17 cellular contexts compared by ENCODE assay signal in genomic region chrY:19427736-19428536, GRCh38.
"Had no signal": no experiment of that assay in that cellular context is flagged by ENCODE, and none has a peak within 500 bp of the region (broad histone marks: within the 10 kb centered on the region; RNA-seq: fewer than 3 reads in every experiment).

No MANE protein-coding gene starts in this region.

- H3K27me3 ChIP-seq: right atrium auricular region, testis, transverse colon had no signal

- H3K36me3 ChIP-seq: esophagus muscularis mucosa, right atrium auricular region, transverse colon had no signal

- ATAC-seq: left lobe of liver; natural killer cell; stimulated activated naive B cell treated with anti-CD40 and anti-IgM and Interleukin-4, amounts not matched to agents 10 μg/mL and 1 μg/mL and 100 μg/mL, for 72 hours; stimulated activated naive CD8-positive, alpha-beta T cell treated with anti-CD3 and anti-CD28 coated beads, Interleukin-15, amount 100 ng/mL, for 72 hours had no signal

- H3K27ac ChIP-seq: dorsolateral prefrontal cortex, esophagus muscularis mucosa, right atrium auricular region, testis, transverse colon had no signal

- H3K4me3 ChIP-seq: dorsolateral prefrontal cortex, esophagus muscularis mucosa, right atrium auricular region, testis, transverse colon had no signal

- H3K9me3 ChIP-seq: esophagus muscularis mucosa, right atrium auricular region, testis, transverse colon had no signal

- H3K4me1 ChIP-seq: esophagus muscularis mucosa, right atrium auricular region, testis, transverse colon had no signal

- DNase-seq: cortex of kidney; dorsolateral prefrontal cortex; effector CD8-positive, alpha-beta T cell; islet precursor cell; mammary epithelial cell; natural killer cell; posterior cingulate gyrus; stimulated activated CD4-positive, alpha-beta T cell treated with anti-CD3 and anti-CD28 coated beads, Interleukin-15, amount 100 ng/mL, for 24 hours; stimulated activated CD4-positive, alpha-beta T cell treated with anti-CD3 and anti-CD28 coated beads, Interleukin-1b, Interleukin-23, amount 100 ng/mL, for 48 hours; stimulated activated CD4-positive, alpha-beta T cell treated with anti-CD3 and anti-CD28 coated beads, Interleukin-4, amount 100 ng/mL, for 4 hours; stimulated activated naive B cell treated with anti-CD40 and anti-IgM and Interleukin-4, amounts not matched to agents 10 μg/mL and 1 μg/mL and 100 μg/mL, for 72 hours; stimulated activated naive CD8-positive, alpha-beta T cell treated with anti-CD3 and anti-CD28 coated beads, Interleukin-15, amount 100 ng/mL, for 72 hours; testis; transverse colon had no signal
